Comparison of ENCODE assay signal across 19 cellular contexts in the genomic region with DNA sequence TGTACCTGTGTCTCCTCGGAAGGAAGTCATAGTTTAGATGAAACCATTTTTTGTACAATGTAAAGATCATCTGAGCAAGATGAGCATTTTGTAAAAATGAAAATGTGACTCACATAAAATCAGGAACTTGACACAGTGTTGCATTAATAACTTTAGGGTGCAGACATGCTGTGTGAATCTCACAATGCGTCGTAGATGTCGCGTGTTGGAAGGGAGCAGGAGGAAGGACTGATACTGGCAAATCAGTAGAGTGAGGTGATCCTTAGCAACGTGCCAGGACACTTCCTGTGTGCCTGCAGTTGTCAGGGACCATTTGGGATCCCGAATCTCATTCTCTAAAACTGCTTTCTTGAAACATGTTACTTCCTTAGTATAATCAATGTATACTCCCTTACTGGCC.
A peak's percentile ranks its signal among the peaks of the same experiment; 100 is the strongest.
DNase-seq lines count a peak whose midpoint lies in the region; ATAC-seq, FAIRE-seq and TF ChIP-seq lines count a peak whose summit lies in the region.
"Had no signal": no experiment of that assay in that cellular context is flagged by ENCODE, and none has a peak within 500 bp of the region (broad histone marks: within the 10 kb centered on the region; RNA-seq: fewer than 3 reads in every experiment).

No MANE protein-coding gene starts in this region.

- TF ChIP-seq POLR2A in breast epithelium (IDR thresholded peaks at IDR 0.05): no peak

- CTCF ChIA-PET in MCF 10A (lab: Yijun Ruan, JAX): interaction anchor here (0.6 kb wide), 1 partner anchor 510 kb away, joined by 3 read pairs; no protein-coding TSS in a partner anchor
- CTCF ChIA-PET in naive thymus-derived CD4-positive, alpha-beta T cell (lab: Charles Lee): no interaction called here

- H3K36me3 ChIP-seq in breast epithelium (no peaks in the 10 kb centered on the region), astrocyte (ENCODE audit: insufficient read depth, low read length) (peaks cover 47% of the 10 kb centered on the region), brain microvascular endothelial cell (replicated peaks) (peaks cover 30% of the 10 kb centered on the region)
- no peaks in the 10 kb centered on the region for H3K36me3 ChIP-seq in naive thymus-derived CD4-positive, alpha-beta T cell (ENCODE audit: control insufficient read depth in 2 of 3, insufficient read depth in 3 of 3, low read length in 3 of 3)

- no peaks in the 10 kb centered on the region for H3K9me3 ChIP-seq in breast epithelium
- H3K9me3 ChIP-seq in astrocyte (ENCODE audit: insufficient read depth, low read depth, low read length): no peaks in the 10 kb centered on the region
- no peaks in the 10 kb centered on the region for H3K9me3 ChIP-seq in naive thymus-derived CD4-positive, alpha-beta T cell (ENCODE audit: control insufficient read depth in 2 of 3, low read length in 3 of 3)

- H3K79me2 ChIP-seq in astrocyte (ENCODE audit: insufficient read depth, low read length): peaks cover 38% of the 10 kb centered on the region

- intact Hi-C loops in MCF 10A (cut with micrococcal nuclease): loop anchor here (5.0 kb wide), 1 partner anchor 103 kb away; a partner anchor contains a TSS
- intact Hi-C loops in breast epithelium (cut with DNase I; ENCODE audit: low total_unique reads): loop anchor here (2.0 kb wide), 1 partner anchor 72 kb away; no protein-coding TSS in a partner anchor
- intact Hi-C loops in naive thymus-derived CD4-positive, alpha-beta T cell (cut with micrococcal nuclease): no loop called here

- in situ Hi-C loops in brain microvascular endothelial cell (cut with HindIII; ENCODE audit: low pct_ligation_motif_present, low sequenced_read_pairs): no loop called here

- H3K9ac ChIP-seq in astrocyte (ENCODE audit: low read length): no peak overlapping the region

- H3K4me3 ChIP-seq in breast epithelium (no peak overlapping the region), astrocyte (ENCODE audit: insufficient read depth, low read depth, low read length) (no peak overlapping the region), brain microvascular endothelial cell (ENCODE audit: low read depth, low read length) (no peak overlapping the region)
- no peak overlapping the region for H3K4me3 ChIP-seq in naive thymus-derived CD4-positive, alpha-beta T cell (ENCODE audit: low read length)
- H3K4me3 ChIP-seq: GM12878 had no signal

- H3K4me1 ChIP-seq in breast epithelium (peaks cover 0 to 5% of the 10 kb centered on the region in 2 donors), astrocyte (ENCODE audit: insufficient read depth, low read length) (peaks cover 32% of the 10 kb centered on the region)
- H3K4me1 ChIP-seq in naive thymus-derived CD4-positive, alpha-beta T cell (ENCODE audit: control insufficient read depth in 2 of 2, insufficient read depth in 2 of 2, low read length in 2 of 2): no peaks in the 10 kb centered on the region

- no peak for FAIRE-seq in astrocyte (lab: Jason Lieb, UNC)
- FAIRE-seq: A204.1, GM12878, GM18507 had no signal

- H3K4me1 Mint-ChIP-seq in MCF 10A (ENCODE audit: insufficient read depth, unreplicated experiment): peaks cover 18% of the 10 kb centered on the region
- H3K4me1 Mint-ChIP-seq in astrocyte (ENCODE audit: low read depth, unreplicated experiment): peaks cover 21% of the 10 kb centered on the region
- peaks cover 0 to 4% (median 0%) of the 10 kb centered on the region in 7 donors for H3K4me1 Mint-ChIP-seq in naive thymus-derived CD4-positive, alpha-beta T cell

- H3K9me3 Mint-ChIP-seq in MCF 10A (ENCODE audit: unreplicated experiment): no peaks in the 10 kb centered on the region
- peaks cover 5% of the 10 kb centered on the region for H3K9me3 Mint-ChIP-seq in astrocyte (ENCODE audit: unreplicated experiment)
- peaks cover 0 to 4% (median 0%) of the 10 kb centered on the region in 11 donors for H3K9me3 Mint-ChIP-seq in naive thymus-derived CD4-positive, alpha-beta T cell

- no peak for DNase-seq in MCF 10A (ENCODE audit: unreplicated experiment)
- no peak for DNase-seq in breast epithelium (ENCODE audit: low spot score in 2 of 2)
- DNase-seq in astrocyte (ENCODE audit: low read depth): no peak
- DNase-seq in naive thymus-derived CD4-positive, alpha-beta T cell: no peak
- no peak for DNase-seq in T-helper 2 cell
- no peak for DNase-seq in UCSD-AML1 (lab: John Stamatoyannopoulos, UW; ENCODE audit: unreplicated experiment)
- DNase-seq in brain microvascular endothelial cell: no peak
- no peak for DNase-seq in dermis blood vessel endothelial cell
- DNase-seq: C1 segment of cervical spinal cord; IMR-90; NCI-H1092; NCI-H345; NCI-H526 treated with DMSO at 0.1 percent for 48 hours; NK-92 treated with Interleukin-12 subunit alpha and Interleukin-12 subunit beta, amount 100 ng/mL, for 24 hours had no signal

- H3K27ac Mint-ChIP-seq in MCF 10A (ENCODE audit: low read depth, unreplicated experiment) (no peak overlapping the region), astrocyte (ENCODE audit: unreplicated experiment) (no peak overlapping the region)
- no peak overlapping the region for H3K27ac Mint-ChIP-seq in naive thymus-derived CD4-positive, alpha-beta T cell

- TSS peak; percentile 25 for BruUV-seq in MCF 10A (replicated peaks; lab: Mats Ljungman, UMichigan)

- H3K4me3 Mint-ChIP-seq in MCF 10A (ENCODE audit: unreplicated experiment) (no peak overlapping the region), astrocyte (ENCODE audit: unreplicated experiment) (no peak overlapping the region)
- H3K4me3 Mint-ChIP-seq in naive thymus-derived CD4-positive, alpha-beta T cell: no peak overlapping the region

- POLR2A ChIA-PET in MCF 10A (lab: Yijun Ruan, JAX): no interaction called here
- POLR2A ChIA-PET in naive thymus-derived CD4-positive, alpha-beta T cell (lab: Charles Lee): no interaction called here

- H4K20me1 ChIP-seq in astrocyte (ENCODE audit: insufficient read depth, low read length): peaks cover 59% of the 10 kb centered on the region

- H3K27me3 Mint-ChIP-seq in MCF 10A (ENCODE audit: insufficient read depth, unreplicated experiment) (no peaks in the 10 kb centered on the region), astrocyte (ENCODE audit: low read depth, unreplicated experiment) (no peaks in the 10 kb centered on the region)
- peaks cover 0 to 29% (median 17%) of the 10 kb centered on the region in 5 donors for H3K27me3 Mint-ChIP-seq in naive thymus-derived CD4-positive, alpha-beta T cell

- H3K4me2 ChIP-seq in astrocyte (ENCODE audit: low read length): no peak overlapping the region

- TF ChIP-seq CTCF in MCF 10A (IDR thresholded peaks at IDR 0.05; ENCODE audit: unreplicated experiment) (no peak), breast epithelium (IDR thresholded peaks at IDR 0.05) (no peak), astrocyte (IDR thresholded peaks at IDR 0.05; ENCODE audit: insufficient read depth, low read depth, low read length) (no peak), brain microvascular endothelial cell (IDR thresholded peaks at IDR 0.05; ENCODE audit: low read depth, low read length, missing control alignments) (no peak)

- H3K27me3 ChIP-seq in breast epithelium (no peaks in the 10 kb centered on the region), astrocyte (ENCODE audit: insufficient read depth, low read length) (no peaks in the 10 kb centered on the region), brain microvascular endothelial cell (replicated peaks) (no peaks in the 10 kb centered on the region)
- H3K27me3 ChIP-seq in naive thymus-derived CD4-positive, alpha-beta T cell (ENCODE audit: control insufficient read depth in 2 of 2, insufficient read depth in 2 of 2, low read length in 2 of 2): no peaks in the 10 kb centered on the region

- H2AFZ ChIP-seq in astrocyte (ENCODE audit: low read depth, low read length): no peak overlapping the region

- H3K27ac ChIP-seq in breast epithelium: peak overlapping the region in 1 of 2 donors; percentile 90
- peak overlapping the region; percentile 20 for H3K27ac ChIP-seq in astrocyte (ENCODE audit: low read depth, low read length)
- H3K27ac ChIP-seq in naive thymus-derived CD4-positive, alpha-beta T cell (ENCODE audit: low read depth, low read length): no peak overlapping the region
- no peak overlapping the region for H3K27ac ChIP-seq in brain microvascular endothelial cell

- H3K36me3 Mint-ChIP-seq in MCF 10A (ENCODE audit: insufficient read depth, unreplicated experiment) (peaks cover 12% of the 10 kb centered on the region), astrocyte (ENCODE audit: low read depth, unreplicated experiment) (peaks cover 20% of the 10 kb centered on the region)
- H3K36me3 Mint-ChIP-seq in naive thymus-derived CD4-positive, alpha-beta T cell: no peaks in the 10 kb centered on the region

- peak; percentile 63 for ATAC-seq in naive thymus-derived CD4-positive, alpha-beta T cell
- ATAC-seq: GM12878, HCT116, Right ventricle myocardium inferior had no signal

Comparison
In these comparisons a context has a peak if more than half of its experiments do, and no peak if none do; other contexts are left out.
1. intact Hi-C loops: an anchor here in MCF 10A (5.0 kb wide) and breast epithelium (2.0 kb wide); none called in naive thymus-derived CD4-positive, alpha-beta T cell.